In genomic region chr7:108569381-108570145, GRCh38 we compare ENCODE assay signal across 1 cellular context.
TF ChIP-seq lines count a peak whose summit lies in the region.

Gene DNAJB9 (plus strand): TSS chr7:108569874. CDS start chr7:108571727, 1,853 bp downstream.
Gene THAP5 (minus strand): TSS chr7:108569706. CDS start chr7:108569569, 137 bp downstream.

TF ChIP-seq in K562, 482 proteins besides CTCF, POLR2A, EP300 and RAD21 (continued from another document and continues in another):
- TF ChIP-seq IRF1 (CRISPR knock-in tag; IDR thresholded peaks at IDR 0.05; ENCODE audit: borderline replicate concordance) = no peak; the same call in 1 of the 2 replicates
- no peak for TF ChIP-seq COPS2 (conservative IDR thresholded peaks at IDR 0.05)
- TF ChIP-seq POLR2AphosphoS5 (IDR thresholded peaks at IDR 0.05; ENCODE audit: control insufficient read depth, insufficient read depth, low read depth, low read length) = peak; percentile 85
- TF ChIP-seq SNRNP70 (optimal IDR thresholded peaks at IDR 0.05; ENCODE audit: low read depth, low read length) = no peak
- TF ChIP-seq ZNF232 (CRISPR knock-in tag; IDR thresholded peaks at IDR 0.05) = peak; percentile 40; the same call in 1 of the 2 replicates
- TF ChIP-seq ZFPM2 (CRISPR knock-in tag; IDR thresholded peaks at IDR 0.05) = peak; percentile 91; the same call in 1 of the 2 replicates
- TF ChIP-seq HMBOX1 (IDR thresholded peaks at IDR 0.05) = no peak; the same call in none of the 2 replicates
- TF ChIP-seq LARP7 (IDR thresholded peaks at IDR 0.05) = peak; percentile 50; the same call in 1 of the 2 replicates
- TF ChIP-seq CBFA2T3 (IDR thresholded peaks at IDR 0.05) = no peak
- no peak for TF ChIP-seq ZNF644 (tag; IDR thresholded peaks at IDR 0.05; ENCODE audit: low read depth)
- TF ChIP-seq MBD2 (IDR thresholded peaks at IDR 0.05; ENCODE audit: borderline replicate concordance, low read depth) = peak; percentile 80
- no peak for TF ChIP-seq KAT8 (IDR thresholded peaks at IDR 0.05; ENCODE audit: low read depth)
- no peak for TF ChIP-seq ZNF140 (CRISPR knock-in tag; IDR thresholded peaks at IDR 0.05)
- TF ChIP-seq MAFG (tag; conservative IDR thresholded peaks at IDR 0.05) = no peak
- peak; percentile 97 for TF ChIP-seq ZNF134 (CRISPR knock-in tag; conservative IDR thresholded peaks at IDR 0.05)
- TF ChIP-seq ZBTB8A (IDR thresholded peaks at IDR 0.05; ENCODE audit: partially characterized antibody) = no peak
- TF ChIP-seq RBM17 (IDR thresholded peaks at IDR 0.05; ENCODE audit: borderline replicate concordance, low read depth, low read length) = no peak
- peak; percentile 69; the same call in 1 of the 2 replicates for TF ChIP-seq ZNF77 (CRISPR knock-in tag; IDR thresholded peaks at IDR 0.05)
- peak; percentile 58; the same call in 1 of the 2 replicates for TF ChIP-seq ZKSCAN1 (IDR thresholded peaks at IDR 0.05; ENCODE audit: low read depth, low read length)
- TF ChIP-seq VEZF1 (CRISPR knock-in tag; IDR thresholded peaks at IDR 0.05) = peak; percentile 44; the same call in 1 of the 2 replicates
- TF ChIP-seq SMARCA4 (IDR thresholded peaks at IDR 0.05) = no peak; the same call in none of the 2 replicates
- no peak for TF ChIP-seq ZNF449 (CRISPR knock-in tag; IDR thresholded peaks at IDR 0.05)
- TF ChIP-seq PCBP2 (IDR thresholded peaks at IDR 0.05; ENCODE audit: low read depth, low read length, poor library complexity, severe bottlenecking) = no peak
- TF ChIP-seq ADNP (tag; IDR thresholded peaks at IDR 0.05) = no peak
- TF ChIP-seq TAL1 (IDR thresholded peaks at IDR 0.05) = no peak
- TF ChIP-seq ZFP30 (CRISPR knock-in tag; IDR thresholded peaks at IDR 0.05; ENCODE audit: borderline replicate concordance) = no peak
- TF ChIP-seq ZNF668 (CRISPR knock-in tag; IDR thresholded peaks at IDR 0.05) = no peak
- TF ChIP-seq THRAP3 (IDR thresholded peaks at IDR 0.05; ENCODE audit: borderline replicate concordance) = no peak
- TF ChIP-seq UBTF (IDR thresholded peaks at IDR 0.05; ENCODE audit: borderline replicate concordance in 1 of 2, low read depth in 2 of 2, low read length in 2 of 2) = peak; percentile 76 to 94
- peak; percentile 93 for TF ChIP-seq TAF1 (IDR thresholded peaks at IDR 0.05; ENCODE audit: control insufficient read depth, extremely low read depth, insufficient read depth, low read length, severe bottlenecking)
- no peak for TF ChIP-seq CHD7 (IDR thresholded peaks at IDR 0.05; ENCODE audit: low read depth, low read length)
- peak; percentile 54; the same call in 1 of the 2 replicates for TF ChIP-seq GATAD2B (IDR thresholded peaks at IDR 0.05; ENCODE audit: borderline replicate concordance)
- TF ChIP-seq JUND (IDR thresholded peaks at IDR 0.05; ENCODE audit: borderline replicate concordance, low read depth, low read length) = peak; percentile 62
- peak; percentile 61; the same call in 2 of the 3 replicates for TF ChIP-seq JUND (tag; IDR thresholded peaks at IDR 0.05; ENCODE audit: borderline replicate concordance, low read depth, low read length)
- no peak; the same call in 1 of the 2 replicates for TF ChIP-seq STAT5A (IDR thresholded peaks at IDR 0.05; ENCODE audit: borderline replicate concordance, low read length)
- TF ChIP-seq HDAC1 (IDR thresholded peaks at IDR 0.05) = peak in 1 of 2 experiments; percentile 96; a peak in 2 of 4 replicates
- no peak for TF ChIP-seq ZNF197 (CRISPR knock-in tag; IDR thresholded peaks at IDR 0.05; ENCODE audit: low read depth)
- TF ChIP-seq FOXK2 (conservative IDR thresholded peaks at IDR 0.05 in 1 of 2, IDR thresholded peaks at IDR 0.05 in 1 of 2; ENCODE audit: low read depth in 2 of 2) = peak; percentile 100
- no peak for TF ChIP-seq ATF4 (CRISPR knock-in tag; IDR thresholded peaks at IDR 0.05)
- TF ChIP-seq ZNF184 (CRISPR knock-in tag; IDR thresholded peaks at IDR 0.05) = no peak
- TF ChIP-seq SLC30A9 (CRISPR knock-in tag; IDR thresholded peaks at IDR 0.05) = no peak
- TF ChIP-seq ESRRB (CRISPR knock-in tag; IDR thresholded peaks at IDR 0.05; ENCODE audit: borderline replicate concordance) = no peak
